Comparison of ENCODE assay signal across 12 cellular contexts in genomic region chr13:76965759-76966421, GRCh38. TPM values are rescaled to one million over a fixed set of nuclear protein-coding genes. Genes with fewer than 3 reads are reported as not detected.
DNase-seq lines count a peak whose midpoint lies in the region; ATAC-seq, FAIRE-seq and TF ChIP-seq lines count a peak whose summit lies in the region.
"Had no signal": no experiment of that assay in that cellular context is flagged by ENCODE, and none has a peak within 500 bp of the region (broad histone marks: within the 10 kb centered on the region; RNA-seq: fewer than 3 reads in every experiment).

No MANE protein-coding gene starts in this region.

- ATAC-seq in left cardiac atrium (peak; percentile 71 to 90), thoracic aorta (ENCODE audit: insufficient number of reproducible peaks, low FRiP score, low read depth) (peak; percentile 48), HG02610 (IDR thresholded peaks at IDR 0.05; ENCODE audit: unreplicated experiment) (no peak), HG03469 (IDR thresholded peaks at IDR 0.05; ENCODE audit: unreplicated experiment) (no peak)
- no peak for ATAC-seq in activated CD4-positive, CD25-positive, alpha-beta regulatory T cell treated with anti-CD3 and anti-CD28 coated beads, Interleukin-2, amount 50 U/mL, for 24 hours

- DNase-seq in HFF-Myc (ENCODE audit: extremely low read depth, low read depth) (peak; percentile 62), astrocyte of the hippocampus (ENCODE audit: low read depth, low spot score) (peak; percentile 83), left cardiac atrium (peak; percentile 76), thoracic aorta (ENCODE audit: low spot score) (no peak), RCC 7860 (ENCODE audit: low spot score) (no peak)
- DNase-seq: esophagus squamous epithelium, naive B cell, NCI-H187 had no signal

- H3K4me3 ChIP-seq in HFF-Myc (replicated peaks; ENCODE audit: low read depth, low read length) (no peak overlapping the region), thoracic aorta (no peak overlapping the region)
- H3K4me3 ChIP-seq: esophagus squamous epithelium had no signal

- intact Hi-C loops in left cardiac atrium (cut with DNase I), result no loop called here

- peak overlapping the region; percentile 11 to 26 for H3K27ac ChIP-seq in thoracic aorta
- H3K27ac ChIP-seq: esophagus squamous epithelium had no signal

- H3K4me1 ChIP-seq in thoracic aorta (ENCODE audit: control insufficient read depth in 1 of 2, low read depth in 2 of 2), result peaks cover 11 to 16% of the 10 kb centered on the region in 2 donors

- H3K27me3 ChIP-seq in thoracic aorta (replicated peaks; ENCODE audit: insufficient read depth), result no peaks in the 10 kb centered on the region
- H3K27me3 ChIP-seq: esophagus squamous epithelium had no signal

- TF ChIP-seq CTCF in HFF-Myc (IDR thresholded peaks at IDR 0.05; ENCODE audit: low read depth, low read length, missing control alignments), result no peak
- TF ChIP-seq CTCF in thoracic aorta (IDR thresholded peaks at IDR 0.05), result no peak

- no peaks in the 10 kb centered on the region for H3K36me3 ChIP-seq in thoracic aorta
- H3K36me3 ChIP-seq: esophagus squamous epithelium had no signal

- FAIRE-seq in RCC 7860 (lab: Jason Lieb, UNC), result no peak

- H3K9me3 ChIP-seq in thoracic aorta, result no peaks in the 10 kb centered on the region

RNA-seq across cellular contexts. Expression of gene ACOD1, which starts 17.6 kb away (rescaled TPM):
- total RNA-seq in left cardiac atrium (not detected), thoracic aorta (not detected)
- total RNA-seq: activated T-helper 1 cell treated with anti-CD3 and anti-CD28 coated beads, Interleukin-12 subunit alpha, Interleukin-12 subunit beta, Interleukin-2, Interleukin-4 antibody, amounts not matched to agents 30 ng/mL and 10 ng/mL and 1 ng/mL, durations not matched to agents 14 hours and 24 hours and 36 hours; esophagus squamous epithelium had no signal

RNA-seq across cellular contexts. Expression of gene CLN5, which starts 26.0 kb away (rescaled TPM):
- total RNA-seq in left cardiac atrium, result 10 to 100 TPM; 21.0 to 22.0 TPM
- total RNA-seq in thoracic aorta, result 10 to 100 TPM; 21.4 to 29.1 TPM

Comparison
In these comparisons a context has a peak if more than half of its experiments do, and no peak if none do; other contexts are left out.
1. DNase-seq: peak in HFF-Myc (single experiment), astrocyte of the hippocampus (single experiment) and left cardiac atrium (single experiment); none in thoracic aorta (single experiment) and RCC 7860 (single experiment).
2. ATAC-seq: peak in left cardiac atrium (2 of 2) and thoracic aorta (single experiment); none in activated CD4-positive, CD25-positive, alpha-beta regulatory T cell treated with anti-CD3 and anti-CD28 coated beads, Interleukin-2, amount 50 U/mL, for 24 hours (0 of 2), HG02610 (single experiment) and HG03469 (single experiment).